8 cellular contexts compared by ENCODE assay signal in genomic region chr11:112280268-112281126, GRCh38. TPM values are rescaled to one million over a fixed set of nuclear protein-coding genes. Genes with fewer than 3 reads are reported as not detected.
DNase-seq lines count a peak whose midpoint lies in the region; ATAC-seq, FAIRE-seq and TF ChIP-seq lines count a peak whose summit lies in the region.

No MANE protein-coding gene starts in this region.

- peak overlapping the region; percentile 56 for H3K27ac Mint-ChIP-seq in central memory CD8-positive, alpha-beta T cell (ENCODE audit: low read depth)

- peaks cover 11% of the 10 kb centered on the region for H3K27me3 Mint-ChIP-seq in central memory CD8-positive, alpha-beta T cell

- H3K4me3 Mint-ChIP-seq in central memory CD8-positive, alpha-beta T cell, result peak overlapping the region; percentile 88

- peak; percentile 86 for TF ChIP-seq CTCF in kidney (IDR thresholded peaks at IDR 0.05; ENCODE audit: borderline replicate concordance, extremely low read depth, insufficient read depth)

- H3K36me3 ChIP-seq in kidney (ENCODE audit: control insufficient read depth in 1 of 2, insufficient read depth in 2 of 2, low read length in 2 of 2), result no peaks in the 10 kb centered on the region

- no peaks in the 10 kb centered on the region for H3K4me1 ChIP-seq in kidney (ENCODE audit: control insufficient read depth in 1 of 2, insufficient read depth in 1 of 2, low read depth in 1 of 2, low read length in 2 of 2)

- FAIRE-seq in kidney (lab: Jason Lieb, UNC), result no peak

- peak; percentile 40 for DNase-seq in NK-92 treated with Interleukin-12 subunit alpha and Interleukin-12 subunit beta, amount 100 ng/mL, for 24 hours (lab: John Stamatoyannopoulos, UW)
- DNase-seq in NK-92 (lab: John Stamatoyannopoulos, UW; ENCODE audit: unreplicated experiment) (no peak), NCI-H2227 (lab: John Stamatoyannopoulos, UW; ENCODE audit: unreplicated experiment) (peak; percentile 82), kidney (no peak)
- peak; percentile 15 to 47 (median 17) for DNase-seq in activated CD4-positive, CD25-positive, alpha-beta regulatory T cell (lab: John Stamatoyannopoulos, UW)
- peak; percentile 39 to 51 for DNase-seq in central memory CD8-positive, alpha-beta T cell (ENCODE audit: low spot score in 2 of 2)
- peak; percentile 16 to 32 for DNase-seq in stimulated activated CD4-positive, alpha-beta T cell treated with anti-CD3 and anti-CD28 coated beads, Interleukin-1b, Interleukin-23, amount 100 ng/mL, for 1 hour (ENCODE audit: low read depth in 2 of 2)

- no peak overlapping the region for H3K27ac ChIP-seq in kidney (ENCODE audit: low read depth in 2 of 2, low read length in 2 of 2)

- H3K4me1 Mint-ChIP-seq in central memory CD8-positive, alpha-beta T cell, result peaks cover 13% of the 10 kb centered on the region

- no peaks in the 10 kb centered on the region for H3K9me3 ChIP-seq in kidney (ENCODE audit: control insufficient read depth in 1 of 2, low read length in 2 of 2)

- intact Hi-C loops in kidney (cut with DNase I), result loop anchor here (2.0 kb wide), 1 partner anchor 60 kb away; no protein-coding TSS in a partner anchor

- H3K9me3 Mint-ChIP-seq in central memory CD8-positive, alpha-beta T cell, result no peaks in the 10 kb centered on the region

- peak overlapping the region in 1 of 2 donors; percentile 24 for H3K9ac ChIP-seq in kidney (ENCODE audit: low read length in 2 of 2)

- H3K4me3 ChIP-seq in kidney (ENCODE audit: low read length in 2 of 2), result peak overlapping the region; percentile 63 to 65

- ATAC-seq in HG03064 (IDR thresholded peaks at IDR 0.05; ENCODE audit: low read depth, unreplicated experiment), result peak; percentile 56
- peak; percentile 90 for ATAC-seq in central memory CD8-positive, alpha-beta T cell (replicated peaks; ENCODE audit: extremely low read depth, poor library complexity, severe bottlenecking)

- peaks cover 2% of the 10 kb centered on the region for H3K36me3 Mint-ChIP-seq in central memory CD8-positive, alpha-beta T cell (ENCODE audit: insufficient read depth)

RNA-seq across cellular contexts. Expression of gene PLET1, which starts 19.8 kb away (rescaled TPM):
- not detected for total RNA-seq in kidney
- polyA plus RNA-seq in kidney (ENCODE audit: insufficient read depth, low read depth, low replicate concordance), result not detected

RNA-seq across cellular contexts. Expression of gene PTS, which starts 54.3 kb away (rescaled TPM):
- total RNA-seq in kidney, result 40.6 TPM
- 76.4 TPM for polyA plus RNA-seq in kidney (ENCODE audit: insufficient read depth, low read depth, low replicate concordance)

Comparison
In these comparisons a context has a peak if more than half of its experiments do, and no peak if none do; other contexts are left out.
1. DNase-seq: peak in NK-92 treated with Interleukin-12 subunit alpha and Interleukin-12 subunit beta, amount 100 ng/mL, for 24 hours (single experiment), NCI-H2227 (single experiment), activated CD4-positive, CD25-positive, alpha-beta regulatory T cell (4 of 4), central memory CD8-positive, alpha-beta T cell (2 of 2) and stimulated activated CD4-positive, alpha-beta T cell treated with anti-CD3 and anti-CD28 coated beads, Interleukin-1b, Interleukin-23, amount 100 ng/mL, for 1 hour (2 of 2); none in NK-92 (single experiment) and kidney (single experiment).